ENCODE assay signal across 22 cellular contexts in the genomic region with DNA sequence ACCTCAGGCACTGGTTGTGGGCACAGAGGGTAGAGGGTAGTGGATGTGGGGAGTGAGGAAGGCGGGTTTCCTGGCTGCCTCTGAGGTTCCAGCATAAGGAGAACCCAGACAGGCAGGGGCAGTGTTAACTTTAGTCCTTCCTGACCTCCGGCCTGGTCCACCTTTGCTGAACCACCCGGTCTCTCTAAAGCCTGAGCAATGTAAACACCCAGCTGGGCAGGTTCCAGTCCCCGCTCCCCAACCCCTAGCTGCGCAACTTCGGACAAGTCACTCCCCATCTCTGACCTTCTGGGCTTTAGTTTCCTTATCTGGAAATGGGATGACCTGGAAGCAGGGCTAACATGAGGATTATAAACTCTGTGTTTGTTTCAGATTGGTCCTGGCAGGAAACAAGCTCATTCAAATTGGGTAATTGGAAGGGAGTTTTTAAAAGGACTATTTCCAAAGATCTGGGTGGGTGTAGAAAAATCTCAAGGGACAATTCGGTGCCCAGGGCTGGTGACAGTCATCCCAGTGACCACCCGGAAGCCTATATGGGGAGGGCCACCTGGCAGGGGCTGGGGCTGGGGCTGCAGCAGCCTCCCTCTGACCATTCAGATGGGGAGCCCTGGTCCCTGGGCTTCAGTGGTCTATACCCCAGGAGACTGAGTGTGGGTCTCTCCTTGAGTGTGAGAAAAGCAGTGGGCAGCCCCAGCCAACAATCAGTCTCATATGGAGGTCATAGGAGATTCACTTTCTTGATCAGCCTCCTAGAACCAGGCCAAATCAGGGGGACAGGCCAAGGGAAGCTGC.
"Had no signal": no experiment of that assay in that cellular context is flagged by ENCODE, and none has a peak within 500 bp of the region (broad histone marks: within the 10 kb centered on the region; RNA-seq: fewer than 3 reads in every experiment).

No MANE protein-coding gene starts in this region.

- H3K27me3 ChIP-seq: dorsolateral prefrontal cortex, hepatocyte, pancreas, sigmoid colon, thyroid gland, vagina had no signal

- H2AFZ ChIP-seq: hepatocyte had no signal

- H3K36me3 ChIP-seq: gastrocnemius medialis, heart left ventricle, left ventricle myocardium inferior, lower lobe of right lung, neutrophil, pancreas, sigmoid colon, stomach, thyroid gland, vagina had no signal

- H3K4me3 ChIP-seq: dorsolateral prefrontal cortex, gastrocnemius medialis, heart left ventricle, hepatocyte, left ventricle myocardium inferior, lower lobe of right lung, pancreas, sigmoid colon, stomach, thyroid gland, vagina had no signal

- H3K4me2 ChIP-seq: hepatocyte had no signal

- H3K4me3 Mint-ChIP-seq: natural killer cell; stimulated activated effector memory CD8-positive, alpha-beta T cell treated with anti-CD3 and anti-CD28 coated beads, Interleukin-12 subunit alpha, Interleukin-12 subunit beta, amount 100 ng/mL, for 72 hours had no signal

- ATAC-seq: gastrocnemius medialis; heart left ventricle; left cardiac atrium; natural killer cell; pancreas; stimulated activated effector memory CD8-positive, alpha-beta T cell treated with anti-CD3 and anti-CD28 coated beads, Interleukin-12 subunit alpha, Interleukin-12 subunit beta, amount 100 ng/mL, for 72 hours had no signal

- H3K79me2 ChIP-seq: hepatocyte had no signal

- H3K36me3 Mint-ChIP-seq: natural killer cell; stimulated activated effector memory CD8-positive, alpha-beta T cell treated with anti-CD3 and anti-CD28 coated beads, Interleukin-12 subunit alpha, Interleukin-12 subunit beta, amount 100 ng/mL, for 72 hours had no signal

- H3K27ac Mint-ChIP-seq: natural killer cell; stimulated activated effector memory CD8-positive, alpha-beta T cell treated with anti-CD3 and anti-CD28 coated beads, Interleukin-12 subunit alpha, Interleukin-12 subunit beta, amount 100 ng/mL, for 72 hours had no signal

- H3K9me3 Mint-ChIP-seq: natural killer cell; stimulated activated effector memory CD8-positive, alpha-beta T cell treated with anti-CD3 and anti-CD28 coated beads, Interleukin-12 subunit alpha, Interleukin-12 subunit beta, amount 100 ng/mL, for 72 hours had no signal

- DNase-seq: dorsolateral prefrontal cortex; effector CD4-positive, alpha-beta T cell; gastrocnemius medialis; left cardiac atrium; left ventricle myocardium inferior; lower lobe of right lung; natural killer cell; pancreas; retina; stimulated activated CD4-positive, alpha-beta T cell treated with anti-CD3 and anti-CD28 coated beads, Interleukin-2, amount 100 ng/mL, for 24 hours; stimulated activated CD4-positive, alpha-beta T cell treated with anti-CD3 and anti-CD28 coated beads, Interleukin-4, amount 100 ng/mL, for 24 hours; stimulated activated naive CD4-positive, alpha-beta T cell treated with Interleukin-2 at 50 U/mL for 16 hours; stomach; thyroid gland; trophoblast cell had no signal

- H3K4me1 ChIP-seq: gastrocnemius medialis, heart left ventricle, left ventricle myocardium inferior, lower lobe of right lung, pancreas, sigmoid colon, stomach, thyroid gland, vagina had no signal

- H3K9me3 ChIP-seq: gastrocnemius medialis, heart left ventricle, left ventricle myocardium inferior, lower lobe of right lung, neutrophil, pancreas, sigmoid colon, stomach, thyroid gland, vagina had no signal

- FAIRE-seq: islet of Langerhans, pancreas had no signal

- H3K4me1 Mint-ChIP-seq: natural killer cell; stimulated activated effector memory CD8-positive, alpha-beta T cell treated with anti-CD3 and anti-CD28 coated beads, Interleukin-12 subunit alpha, Interleukin-12 subunit beta, amount 100 ng/mL, for 72 hours had no signal

- H3K27ac ChIP-seq: dorsolateral prefrontal cortex, gastrocnemius medialis, heart left ventricle, hepatocyte, left ventricle myocardium inferior, lower lobe of right lung, neutrophil, pancreas, sigmoid colon, thyroid gland, vagina had no signal
